ENCODE assay signal across 1 cellular context in genomic region chr2:109562421-109562820, GRCh38.
TF ChIP-seq lines count a peak whose summit lies in the region.

No MANE protein-coding gene starts in this region.

TF ChIP-seq in HepG2, 621 proteins besides CTCF, POLR2A, EP300 and RAD21:
- no peak for TF ChIP-seq ZNF609 (CRISPR knock-in tag; IDR thresholded peaks at IDR 0.05; ENCODE audit: borderline replicate concordance)
